7 cellular contexts compared by ENCODE assay signal in the genomic region with DNA sequence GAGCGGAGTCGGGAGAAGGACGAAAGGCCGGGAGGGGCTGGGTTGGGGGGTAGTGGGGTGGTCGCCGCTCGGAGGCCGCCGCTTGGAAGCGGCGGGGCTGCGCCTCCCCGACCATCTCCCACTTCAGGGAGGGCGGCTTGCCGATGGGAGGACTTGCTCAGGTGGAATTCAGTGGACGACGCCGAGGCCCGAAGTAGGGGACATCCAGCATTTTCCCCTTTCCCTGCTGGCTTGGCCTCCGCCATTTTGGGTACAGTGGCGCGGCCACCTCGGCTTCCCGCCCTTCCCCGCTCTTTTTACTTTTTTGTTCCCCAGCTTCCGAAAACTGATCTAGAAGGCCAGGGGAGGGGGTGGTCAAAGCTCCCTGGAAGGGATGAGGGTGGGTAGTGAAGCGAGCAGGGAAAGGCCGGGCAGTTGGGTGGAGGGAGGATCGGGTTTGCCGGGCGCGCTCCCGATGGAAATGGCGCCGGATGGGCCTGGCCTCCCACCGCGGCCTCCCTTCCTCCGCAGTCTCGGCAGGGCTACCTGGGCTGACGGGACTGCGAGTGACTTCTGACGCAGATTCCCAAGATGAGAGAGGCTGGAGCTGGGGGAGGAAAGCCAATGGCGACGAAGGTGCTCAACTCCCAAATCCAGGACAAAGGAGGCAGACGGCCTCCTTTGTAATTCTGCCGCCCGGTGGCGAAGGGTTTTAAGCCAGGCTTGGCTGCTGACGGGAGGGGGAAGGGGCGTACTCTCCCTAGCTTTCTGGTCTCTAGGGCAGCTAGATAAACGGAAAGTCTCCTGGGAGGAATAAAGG.
DNase-seq lines count a peak whose midpoint lies in the region; ATAC-seq and TF ChIP-seq lines count a peak whose summit lies in the region.

TSS of gene PBLD (minus strand) at position 670 of the 799 bp plus-strand sequence. CDS start 26,084 bp downstream, outside the sequence.

- DNase-seq in NCI-H2107 (lab: John Stamatoyannopoulos, UW) (peak; percentile 36), islet precursor cell (peak; percentile 90)
- peak; percentile 57 for DNase-seq in central memory CD4-positive, alpha-beta T cell
- DNase-seq in stimulated activated CD4-positive, alpha-beta T cell treated with anti-CD3 and anti-CD28 coated beads, Interleukin-12 subunit alpha, Interleukin-12 subunit beta, amount 100 ng/mL, for 24 hours (ENCODE audit: low read depth in 2 of 2) = peak; percentile 33 to 47

- TF ChIP-seq CTCF in WI38 (IDR thresholded peaks at IDR 0.05; ENCODE audit: low read depth, low read length) = peak; percentile 34; the same call in 1 of the 2 replicates

- H3K4me3 ChIP-seq in WI38 (ENCODE audit: low read depth, low read length) = peak within 1 kb of the TSS; percentile 98

- ATAC-seq in GM18502 (IDR thresholded peaks at IDR 0.05; ENCODE audit: poor library complexity, unreplicated experiment) (peak; percentile 28), HG02981 (IDR thresholded peaks at IDR 0.05; ENCODE audit: unreplicated experiment) (peak; percentile 14)

Comparison
In these comparisons a context has a peak if more than half of its experiments do, and no peak if none do; other contexts are left out.
1. Peak in every context shown above with its lines: DNase-seq, ATAC-seq and H3K4me3 ChIP-seq.
2. DNase-seq: peak in every context shown above with its lines; median percentile 90 in islet precursor cell; 57 in central memory CD4-positive, alpha-beta T cell; 40 in stimulated activated CD4-positive, alpha-beta T cell treated with anti-CD3 and anti-CD28 coated beads, Interleukin-12 subunit alpha, Interleukin-12 subunit beta, amount 100 ng/mL, for 24 hours; 36 in NCI-H2107.